Comparison of ENCODE assay signal across 38 cellular contexts in the genomic region with DNA sequence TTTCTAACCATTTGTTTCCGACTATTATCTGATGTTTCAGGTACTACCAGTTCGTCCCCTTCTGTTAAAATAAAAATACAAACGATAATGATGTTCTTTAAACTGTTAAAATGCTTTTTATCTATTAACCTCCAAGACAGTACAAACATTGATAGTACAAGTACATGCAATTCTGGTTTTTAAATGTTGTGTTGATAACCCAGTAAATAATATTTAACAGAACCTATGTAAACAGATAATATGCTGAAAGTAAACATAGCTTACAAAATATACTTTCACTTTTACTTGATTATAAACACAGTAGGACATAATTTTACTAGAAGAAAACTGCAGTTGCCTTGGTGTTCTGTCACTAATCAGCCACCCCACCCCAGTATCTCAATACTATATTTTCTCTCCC.
"Had no signal": no experiment of that assay in that cellular context is flagged by ENCODE, and none has a peak within 500 bp of the region (broad histone marks: within the 10 kb centered on the region; RNA-seq: fewer than 3 reads in every experiment).

No MANE protein-coding gene starts in this region.

- H3K4me1 ChIP-seq: adrenal gland, Peyer's patch had no signal

- H3K9me3 Mint-ChIP-seq: activated T-helper 1 cell treated with anti-CD3 and anti-CD28 coated beads, Interleukin-12 subunit alpha, Interleukin-12 subunit beta, Interleukin-2, Interleukin-4 antibody, amounts not matched to agents 30 ng/mL and 10 ng/mL and 1 ng/mL, durations not matched to agents 14 hours and 24 hours and 36 hours had no signal

- H3K36me3 ChIP-seq: WERI-Rb-1 had no signal

- H3K4me3 Mint-ChIP-seq: activated CD8-positive, alpha-beta T cell treated with anti-CD3 and anti-CD28 coated beads for 36 hours; activated naive CD4-positive, alpha-beta T cell treated with anti-CD3 and anti-CD28 coated beads for 36 hours; activated T-cell treated with anti-CD3 and anti-CD28 coated beads, Interleukin-2, amount 50 U/mL, for 4 hours; activated T-helper 1 cell treated with anti-CD3 and anti-CD28 coated beads, Interleukin-12 subunit alpha, Interleukin-12 subunit beta, Interleukin-2, Interleukin-4 antibody, amounts not matched to agents 30 ng/mL and 10 ng/mL and 1 ng/mL, durations not matched to agents 14 hours and 24 hours and 36 hours; brain; T-cell had no signal

- H3K4me1 Mint-ChIP-seq: brain, T-cell had no signal

- DNase-seq: activated CD4-positive, alpha-beta T cell treated with anti-CD3 and anti-CD28 coated beads for 1 hour; activated CD4-positive, alpha-beta T cell treated with anti-CD3 and anti-CD28 coated beads for 48 hours; activated CD4-positive, alpha-beta T cell treated with anti-CD3 and anti-CD28 coated beads, Interleukin-2, amount 50 U/mL, for 4 hours; activated CD4-positive, CD25-positive, alpha-beta regulatory T cell; activated CD8-positive, alpha-beta T cell treated with anti-CD3 and anti-CD28 coated beads for 36 hours; activated gamma-delta T cell treated with Interleukin-2 at 50 U/mL for 16 hours; activated naive CD4-positive, alpha-beta T cell treated with anti-CD3 and anti-CD28 coated beads for 36 hours; activated T-cell treated with anti-CD3 and anti-CD28 coated beads, Interleukin-2, amount 50 U/mL, for 4 hours; adrenal gland; caudate nucleus; cerebellar nuclear complex; Karpas-422; KBM-7; MG63; NCI-H1048; NCI-H1105 treated with DMSO at 0.1 percent for 48 hours; NCI-H1436; NCI-H1694; NCI-H1930; NCI-H2081 treated with DMSO at 0.1 percent for 48 hours; NCI-H226; NCI-H446 treated with DMSO at 0.1 percent for 48 hours; NCI-H524; NCI-H69; NCI-H82; Peyer's patch; SIG-M5; T-cell; T-helper 2 cell; T-helper 9 cell; WERI-Rb-1 had no signal

- H3K27me3 Mint-ChIP-seq: activated CD8-positive, alpha-beta T cell treated with anti-CD3 and anti-CD28 coated beads for 36 hours had no signal

- H3K4me3 ChIP-seq: adrenal gland, MG63, Peyer's patch had no signal

- H3K27ac ChIP-seq: adrenal gland, Peyer's patch, RWPE1, WERI-Rb-1 had no signal

- H3K27me3 ChIP-seq: adrenal gland, MG63, Peyer's patch had no signal

- H3K27ac Mint-ChIP-seq: activated CD8-positive, alpha-beta T cell treated with anti-CD3 and anti-CD28 coated beads for 36 hours; activated naive CD4-positive, alpha-beta T cell treated with anti-CD3 and anti-CD28 coated beads for 36 hours; activated naive CD4-positive, alpha-beta T cell treated with anti-CD3 and anti-CD28 coated beads, Interleukin-2, amount 50 U/mL, for 72 hours; activated T-helper 1 cell treated with anti-CD3 and anti-CD28 coated beads, Interleukin-12 subunit alpha, Interleukin-12 subunit beta, Interleukin-2, Interleukin-4 antibody, amounts not matched to agents 30 ng/mL and 10 ng/mL and 1 ng/mL, durations not matched to agents 14 hours and 24 hours and 36 hours; brain; T-cell had no signal

- FAIRE-seq: bronchial epithelial cell had no signal

- ATAC-seq: activated CD8-positive, alpha-beta T cell treated with anti-CD3 and anti-CD28 coated beads for 36 hours; activated naive CD4-positive, alpha-beta T cell treated with anti-CD3 and anti-CD28 coated beads, Interleukin-2, amount 50 U/mL, for 72 hours; activated T-cell treated with anti-CD3 and anti-CD28 coated beads, Interleukin-2, amount 50 U/mL, for 4 hours; Right ventricle myocardium inferior; SK-N-SH treated with all-trans-retinoic acid at 6 μM for 48 hours; T-cell had no signal

- H3K36me3 Mint-ChIP-seq: activated naive CD4-positive, alpha-beta T cell treated with anti-CD3 and anti-CD28 coated beads, Interleukin-2, amount 50 U/mL, for 72 hours had no signal

- H3K9me3 ChIP-seq: adrenal gland, Peyer's patch had no signal
